ENCODE assay signal across 1 cellular context in the genomic region with DNA sequence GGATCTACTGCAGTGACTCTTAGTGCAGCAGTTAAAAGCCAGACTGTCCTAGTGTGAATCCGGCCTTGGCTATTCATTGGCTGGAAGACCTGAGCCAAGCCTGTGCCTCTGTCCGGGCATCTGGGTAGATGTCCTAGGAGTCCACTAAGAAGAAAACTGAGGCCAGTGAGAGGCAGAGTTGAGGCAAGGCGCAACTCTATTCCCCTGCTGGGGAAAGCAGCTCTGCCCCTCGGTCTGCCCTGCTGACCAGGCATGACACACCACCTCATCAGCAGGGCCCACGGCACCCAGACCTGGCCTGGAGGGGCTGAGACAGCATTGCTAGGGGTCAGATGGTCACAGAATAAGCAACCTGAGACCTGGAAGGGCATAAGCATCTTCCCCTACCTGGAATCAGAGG.
TF ChIP-seq lines count a peak whose summit lies in the region.

No MANE protein-coding gene starts in this region.

TF ChIP-seq in H1, 55 proteins besides CTCF, POLR2A, EP300 and RAD21:
- TF ChIP-seq, protein P1, sequence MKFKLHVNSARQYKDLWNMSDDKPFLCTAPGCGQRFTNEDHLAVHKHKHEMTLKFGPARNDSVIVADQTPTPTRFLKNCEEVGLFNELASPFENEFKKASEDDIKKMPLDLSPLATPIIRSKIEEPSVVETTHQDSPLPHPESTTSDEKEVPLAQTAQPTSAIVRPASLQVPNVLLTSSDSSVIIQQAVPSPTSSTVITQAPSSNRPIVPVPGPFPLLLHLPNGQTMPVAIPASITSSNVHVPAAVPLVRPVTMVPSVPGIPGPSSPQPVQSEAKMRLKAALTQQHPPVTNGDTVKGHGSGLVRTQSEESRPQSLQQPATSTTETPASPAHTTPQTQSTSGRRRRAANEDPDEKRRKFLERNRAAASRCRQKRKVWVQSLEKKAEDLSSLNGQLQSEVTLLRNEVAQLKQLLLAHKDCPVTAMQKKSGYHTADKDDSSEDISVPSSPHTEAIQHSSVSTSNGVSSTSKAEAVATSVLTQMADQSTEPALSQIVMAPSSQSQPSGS (IDR thresholded peaks at IDR 0.05; ENCODE audit: low read length), result no peak
- TF ChIP-seq TEAD4 (IDR thresholded peaks at IDR 0.05; ENCODE audit: low read depth, low read length) (no peak), SP1 (IDR thresholded peaks at IDR 0.05; ENCODE audit: low read depth, low read length) (no peak), CBX5 (IDR thresholded peaks at IDR 0.05; ENCODE audit: low read depth, low read length) (no peak), TBP (IDR thresholded peaks at IDR 0.05; ENCODE audit: low read depth, low read length) (no peak), CTBP2 (IDR thresholded peaks at IDR 0.05; ENCODE audit: borderline replicate concordance, insufficient read depth, insufficient read length, low read length) (no peak), SIN3A (conservative IDR thresholded peaks at IDR 0.05 in 1 of 2, IDR thresholded peaks at IDR 0.05 in 1 of 2; ENCODE audit: low read depth in 1 of 2, low read length in 2 of 2) (no peak), GABPA (IDR thresholded peaks at IDR 0.05; ENCODE audit: borderline replicate concordance, insufficient read depth, low read length) (no peak), BRCA1 (IDR thresholded peaks at IDR 0.05; ENCODE audit: low read depth, low read length) (no peak), BACH1 (IDR thresholded peaks at IDR 0.05; ENCODE audit: low read length) (no peak), ZNF274 (IDR thresholded peaks at IDR 0.05; ENCODE audit: borderline replicate concordance, extremely low read depth, low read length) (no peak), CEBPB (IDR thresholded peaks at IDR 0.05; ENCODE audit: low read depth, low read length) (no peak), GTF2F1 (IDR thresholded peaks at IDR 0.05; ENCODE audit: borderline replicate concordance, low read depth, low read length) (no peak), FOSL1 (IDR thresholded peaks at IDR 0.05; ENCODE audit: insufficient read depth, low read depth, low read length) (no peak), SIRT6 (IDR thresholded peaks at IDR 0.05; ENCODE audit: low read length) (no peak), RXRA (IDR thresholded peaks at IDR 0.05; ENCODE audit: insufficient read depth, low read depth, low read length) (no peak), CHD1 (IDR thresholded peaks at IDR 0.05; ENCODE audit: low read depth, low read length) (no peak)
- TF ChIP-seq, protein P2, sequence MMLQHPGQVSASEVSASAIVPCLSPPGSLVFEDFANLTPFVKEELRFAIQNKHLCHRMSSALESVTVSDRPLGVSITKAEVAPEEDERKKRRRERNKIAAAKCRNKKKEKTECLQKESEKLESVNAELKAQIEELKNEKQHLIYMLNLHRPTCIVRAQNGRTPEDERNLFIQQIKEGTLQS (IDR thresholded peaks at IDR 0.05; ENCODE audit: insufficient read depth, low read depth, low read length), result no peak
- TF ChIP-seq, protein P3, sequence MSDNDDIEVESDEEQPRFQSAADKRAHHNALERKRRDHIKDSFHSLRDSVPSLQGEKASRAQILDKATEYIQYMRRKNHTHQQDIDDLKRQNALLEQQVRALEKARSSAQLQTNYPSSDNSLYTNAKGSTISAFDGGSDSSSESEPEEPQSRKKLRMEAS (IDR thresholded peaks at IDR 0.05), result no peak
- TF ChIP-seq, protein P4, sequence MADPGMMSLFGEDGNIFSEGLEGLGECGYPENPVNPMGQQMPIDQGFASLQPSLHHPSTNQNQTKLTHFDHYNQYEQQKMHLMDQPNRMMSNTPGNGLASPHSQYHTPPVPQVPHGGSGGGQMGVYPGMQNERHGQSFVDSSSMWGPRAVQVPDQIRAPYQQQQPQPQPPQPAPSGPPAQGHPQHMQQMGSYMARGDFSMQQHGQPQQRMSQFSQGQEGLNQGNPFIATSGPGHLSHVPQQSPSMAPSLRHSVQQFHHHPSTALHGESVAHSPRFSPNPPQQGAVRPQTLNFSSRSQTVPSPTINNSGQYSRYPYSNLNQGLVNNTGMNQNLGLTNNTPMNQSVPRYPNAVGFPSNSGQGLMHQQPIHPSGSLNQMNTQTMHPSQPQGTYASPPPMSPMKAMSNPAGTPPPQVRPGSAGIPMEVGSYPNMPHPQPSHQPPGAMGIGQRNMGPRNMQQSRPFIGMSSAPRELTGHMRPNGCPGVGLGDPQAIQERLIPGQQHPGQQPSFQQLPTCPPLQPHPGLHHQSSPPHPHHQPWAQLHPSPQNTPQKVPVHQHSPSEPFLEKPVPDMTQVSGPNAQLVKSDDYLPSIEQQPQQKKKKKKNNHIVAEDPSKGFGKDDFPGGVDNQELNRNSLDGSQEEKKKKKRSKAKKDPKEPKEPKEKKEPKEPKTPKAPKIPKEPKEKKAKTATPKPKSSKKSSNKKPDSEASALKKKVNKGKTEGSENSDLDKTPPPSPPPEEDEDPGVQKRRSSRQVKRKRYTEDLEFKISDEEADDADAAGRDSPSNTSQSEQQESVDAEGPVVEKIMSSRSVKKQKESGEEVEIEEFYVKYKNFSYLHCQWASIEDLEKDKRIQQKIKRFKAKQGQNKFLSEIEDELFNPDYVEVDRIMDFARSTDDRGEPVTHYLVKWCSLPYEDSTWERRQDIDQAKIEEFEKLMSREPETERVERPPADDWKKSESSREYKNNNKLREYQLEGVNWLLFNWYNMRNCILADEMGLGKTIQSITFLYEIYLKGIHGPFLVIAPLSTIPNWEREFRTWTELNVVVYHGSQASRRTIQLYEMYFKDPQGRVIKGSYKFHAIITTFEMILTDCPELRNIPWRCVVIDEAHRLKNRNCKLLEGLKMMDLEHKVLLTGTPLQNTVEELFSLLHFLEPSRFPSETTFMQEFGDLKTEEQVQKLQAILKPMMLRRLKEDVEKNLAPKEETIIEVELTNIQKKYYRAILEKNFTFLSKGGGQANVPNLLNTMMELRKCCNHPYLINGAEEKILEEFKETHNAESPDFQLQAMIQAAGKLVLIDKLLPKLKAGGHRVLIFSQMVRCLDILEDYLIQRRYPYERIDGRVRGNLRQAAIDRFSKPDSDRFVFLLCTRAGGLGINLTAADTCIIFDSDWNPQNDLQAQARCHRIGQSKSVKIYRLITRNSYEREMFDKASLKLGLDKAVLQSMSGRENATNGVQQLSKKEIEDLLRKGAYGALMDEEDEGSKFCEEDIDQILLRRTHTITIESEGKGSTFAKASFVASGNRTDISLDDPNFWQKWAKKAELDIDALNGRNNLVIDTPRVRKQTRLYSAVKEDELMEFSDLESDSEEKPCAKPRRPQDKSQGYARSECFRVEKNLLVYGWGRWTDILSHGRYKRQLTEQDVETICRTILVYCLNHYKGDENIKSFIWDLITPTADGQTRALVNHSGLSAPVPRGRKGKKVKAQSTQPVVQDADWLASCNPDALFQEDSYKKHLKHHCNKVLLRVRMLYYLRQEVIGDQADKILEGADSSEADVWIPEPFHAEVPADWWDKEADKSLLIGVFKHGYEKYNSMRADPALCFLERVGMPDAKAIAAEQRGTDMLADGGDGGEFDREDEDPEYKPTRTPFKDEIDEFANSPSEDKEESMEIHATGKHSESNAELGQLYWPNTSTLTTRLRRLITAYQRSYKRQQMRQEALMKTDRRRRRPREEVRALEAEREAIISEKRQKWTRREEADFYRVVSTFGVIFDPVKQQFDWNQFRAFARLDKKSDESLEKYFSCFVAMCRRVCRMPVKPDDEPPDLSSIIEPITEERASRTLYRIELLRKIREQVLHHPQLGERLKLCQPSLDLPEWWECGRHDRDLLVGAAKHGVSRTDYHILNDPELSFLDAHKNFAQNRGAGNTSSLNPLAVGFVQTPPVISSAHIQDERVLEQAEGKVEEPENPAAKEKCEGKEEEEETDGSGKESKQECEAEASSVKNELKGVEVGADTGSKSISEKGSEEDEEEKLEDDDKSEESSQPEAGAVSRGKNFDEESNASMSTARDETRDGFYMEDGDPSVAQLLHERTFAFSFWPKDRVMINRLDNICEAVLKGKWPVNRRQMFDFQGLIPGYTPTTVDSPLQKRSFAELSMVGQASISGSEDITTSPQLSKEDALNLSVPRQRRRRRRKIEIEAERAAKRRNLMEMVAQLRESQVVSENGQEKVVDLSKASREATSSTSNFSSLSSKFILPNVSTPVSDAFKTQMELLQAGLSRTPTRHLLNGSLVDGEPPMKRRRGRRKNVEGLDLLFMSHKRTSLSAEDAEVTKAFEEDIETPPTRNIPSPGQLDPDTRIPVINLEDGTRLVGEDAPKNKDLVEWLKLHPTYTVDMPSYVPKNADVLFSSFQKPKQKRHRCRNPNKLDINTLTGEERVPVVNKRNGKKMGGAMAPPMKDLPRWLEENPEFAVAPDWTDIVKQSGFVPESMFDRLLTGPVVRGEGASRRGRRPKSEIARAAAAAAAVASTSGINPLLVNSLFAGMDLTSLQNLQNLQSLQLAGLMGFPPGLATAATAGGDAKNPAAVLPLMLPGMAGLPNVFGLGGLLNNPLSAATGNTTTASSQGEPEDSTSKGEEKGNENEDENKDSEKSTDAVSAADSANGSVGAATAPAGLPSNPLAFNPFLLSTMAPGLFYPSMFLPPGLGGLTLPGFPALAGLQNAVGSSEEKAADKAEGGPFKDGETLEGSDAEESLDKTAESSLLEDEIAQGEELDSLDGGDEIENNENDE (IDR thresholded peaks at IDR 0.05; ENCODE audit: insufficient replicate concordance, low read length), result no peak
